ENCODE assay signal across 8 cellular contexts in genomic region chr7:99551767-99552463, GRCh38. TPM values are rescaled to one million over a fixed set of nuclear protein-coding genes. Genes with fewer than 3 reads are reported as not detected.
DNase-seq lines count a peak whose midpoint lies in the region; ATAC-seq and TF ChIP-seq lines count a peak whose summit lies in the region.

FAM200A (minus strand) TSS chr7:99552114; CDS start chr7:99548407, 3,707 bp downstream.

- H3K9me3 Mint-ChIP-seq in activated CD8-positive, alpha-beta T cell treated with anti-CD3 and anti-CD28 coated beads for 36 hours = peaks cover 2% of the 10 kb centered on the region

- no peaks in the 10 kb centered on the region for H3K27me3 ChIP-seq in BLaER1 treated with 17β-estradiol and CSF1 and Interleukin-3, amounts not matched to agents 10 nM and 100 nM
- H3K27me3 ChIP-seq in lower lobe of right lung (ENCODE audit: low read depth) = no peaks in the 10 kb centered on the region

- peaks cover 30 to 60% (median 49%) of the 10 kb centered on the region in 11 experiments for H3K36me3 ChIP-seq in BLaER1 treated with 17β-estradiol and CSF1 and Interleukin-3, amounts not matched to agents 10 nM and 100 nM
- H3K36me3 ChIP-seq in lower lobe of right lung = peaks cover 33% of the 10 kb centered on the region

- intact Hi-C loops in activated CD8-positive, alpha-beta T cell treated with anti-CD3 and anti-CD28 coated beads for 36 hours (cut with micrococcal nuclease) = loop anchor here (10.0 kb wide), 1 partner anchor 47 kb away; the partner anchor contains the start of genes ZKSCAN5 and ZNF394
- intact Hi-C loops in lower lobe of right lung (cut with DNase I) = no loop called here

- POLR2A ChIA-PET in activated CD8-positive, alpha-beta T cell treated with anti-CD3 and anti-CD28 coated beads for 36 hours (lab: Charles Lee) = interaction anchor here (1.2 kb wide), 2 partner anchors 73 to 80 kb away, joined by 3 to 4 read pairs; no protein-coding TSS in a partner anchor

- peak within 1 kb of the TSS; percentile 78 to 91 (median 86) for H3K27ac ChIP-seq in BLaER1 treated with 17β-estradiol and CSF1 and Interleukin-3, amounts not matched to agents 10 nM and 100 nM
- H3K27ac ChIP-seq in lower lobe of right lung = peak within 1 kb of the TSS; percentile 85

- H3K4me3 Mint-ChIP-seq in activated CD8-positive, alpha-beta T cell treated with anti-CD3 and anti-CD28 coated beads for 36 hours = peak within 1 kb of the TSS; percentile 90

- peaks cover 17 to 47% (median 26%) of the 10 kb centered on the region in 10 experiments for H3K4me1 ChIP-seq in BLaER1 treated with 17β-estradiol and CSF1 and Interleukin-3, amounts not matched to agents 10 nM and 100 nM
- peaks cover 25% of the 10 kb centered on the region for H3K4me1 ChIP-seq in lower lobe of right lung

- TF ChIP-seq CTCF in activated CD8-positive, alpha-beta T cell treated with anti-CD3 and anti-CD28 coated beads for 36 hours (IDR thresholded peaks at IDR 0.05) = no peak
- TF ChIP-seq CTCF in lower lobe of right lung (IDR thresholded peaks at IDR 0.05) = no peak

- no peaks in the 10 kb centered on the region for H3K27me3 Mint-ChIP-seq in activated CD8-positive, alpha-beta T cell treated with anti-CD3 and anti-CD28 coated beads for 36 hours

- DNase-seq in NCI-H748 treated with DMSO at 0.1 percent for 48 hours (lab: John Stamatoyannopoulos, UW) (peak; percentile 78), lower lobe of right lung (peak; percentile 92)
- DNase-seq in activated CD8-positive, alpha-beta T cell treated with anti-CD3 and anti-CD28 coated beads for 36 hours = peak; percentile 91
- DNase-seq in effector CD4-positive, alpha-beta T cell = peak; percentile 84
- peak; percentile 57 to 75 (median 59) for DNase-seq in stimulated activated CD4-positive, alpha-beta T cell treated with anti-CD3 and anti-CD28 coated beads, TNF-alpha, amount 100 ng/mL, for 1 hour (ENCODE audit: low read depth in 3 of 3, low spot score in 1 of 3)

- H4K20me1 ChIP-seq in BLaER1 treated with 17β-estradiol and CSF1 and Interleukin-3, amounts not matched to agents 10 nM and 100 nM = no peaks in the 10 kb centered on the region

- peak within 1 kb of the TSS; percentile 79 to 95 (median 92) for H3K4me2 ChIP-seq in BLaER1 treated with 17β-estradiol and CSF1 and Interleukin-3, amounts not matched to agents 10 nM and 100 nM

- CTCF ChIA-PET in activated CD8-positive, alpha-beta T cell treated with anti-CD3 and anti-CD28 coated beads for 36 hours (lab: Charles Lee) = interaction anchor here (0.9 to 1.2 kb wide), 2 partner anchors 27 to 52 kb away, joined by 3 read pairs; partner anchors contain the start of gene ZNF394

- peaks cover 27% of the 10 kb centered on the region for H3K4me1 Mint-ChIP-seq in activated CD8-positive, alpha-beta T cell treated with anti-CD3 and anti-CD28 coated beads for 36 hours (ENCODE audit: low read depth)

- peak within 1 kb of the TSS; percentile 84 to 94 (median 93) for H3K9ac ChIP-seq in BLaER1 treated with 17β-estradiol and CSF1 and Interleukin-3, amounts not matched to agents 10 nM and 100 nM

- H3K9me3 ChIP-seq in BLaER1 treated with 17β-estradiol and CSF1 and Interleukin-3, amounts not matched to agents 10 nM and 100 nM (replicated peaks in 1 of 11) = peaks cover 0 to 6% (median 0%) of the 10 kb centered on the region in 11 experiments; a peak in 2 of 22 replicates
- no peaks in the 10 kb centered on the region for H3K9me3 ChIP-seq in lower lobe of right lung

- peak; percentile 86 for ATAC-seq in GM19324 (IDR thresholded peaks at IDR 0.05; ENCODE audit: low FRiP score, unreplicated experiment)
- peak; percentile 90 for ATAC-seq in HG03521 (IDR thresholded peaks at IDR 0.05; ENCODE audit: unreplicated experiment)
- peak; percentile 99 for ATAC-seq in activated CD8-positive, alpha-beta T cell treated with anti-CD3 and anti-CD28 coated beads for 36 hours
- ATAC-seq in lower lobe of right lung = peak; percentile 96 to 100

- H3K4me3 ChIP-seq in BLaER1 treated with 17β-estradiol and CSF1 and Interleukin-3, amounts not matched to agents 10 nM and 100 nM = peak within 1 kb of the TSS; percentile 75 to 98 (median 91)
- peak within 1 kb of the TSS; percentile 76 for H3K4me3 ChIP-seq in lower lobe of right lung

- H3K36me3 Mint-ChIP-seq in activated CD8-positive, alpha-beta T cell treated with anti-CD3 and anti-CD28 coated beads for 36 hours (ENCODE audit: low read depth) = peaks cover 47% of the 10 kb centered on the region

- H3K27ac Mint-ChIP-seq in activated CD8-positive, alpha-beta T cell treated with anti-CD3 and anti-CD28 coated beads for 36 hours = peak within 1 kb of the TSS; percentile 93

RNA-seq across cellular contexts. Expression of gene FAM200A, which starts in this region (rescaled TPM):
- total RNA-seq in activated CD8-positive, alpha-beta T cell treated with anti-CD3 and anti-CD28 coated beads for 36 hours = 1 to 10 TPM; 4.8 to 4.9 TPM
- total RNA-seq in lower lobe of right lung = 6.7 TPM

Comparison
In these comparisons a context has a peak if more than half of its experiments do, and no peak if none do; other contexts are left out.
1. Peak in every context shown above with its lines: DNase-seq, ATAC-seq, H3K4me3 ChIP-seq and H3K27ac ChIP-seq.